23 cellular contexts compared by ENCODE assay signal in the genomic region with DNA sequence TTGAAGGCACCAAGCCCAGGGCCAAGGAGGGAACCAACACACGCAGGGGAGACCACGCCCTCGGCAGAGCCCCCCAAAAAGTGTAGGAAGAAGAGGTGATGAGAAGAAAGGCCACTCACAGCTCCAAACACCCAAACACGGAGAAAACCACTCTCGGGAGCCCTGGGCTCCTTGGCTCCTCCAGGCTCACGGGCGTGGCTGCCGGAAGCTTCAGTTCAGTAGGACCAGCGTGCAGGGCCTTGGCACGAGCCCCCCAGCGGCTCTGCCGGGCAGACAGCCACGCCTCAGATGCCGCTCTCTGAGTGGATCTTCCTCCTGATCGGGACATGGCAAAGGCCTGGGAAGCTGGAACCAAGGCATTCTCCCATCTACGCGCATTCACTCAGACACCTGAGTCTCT.
"Had no signal": no experiment of that assay in that cellular context is flagged by ENCODE, and none has a peak within 500 bp of the region (broad histone marks: within the 10 kb centered on the region; RNA-seq: fewer than 3 reads in every experiment).

No MANE protein-coding gene starts in this region.

- H3K4me2 ChIP-seq: smooth muscle cell had no signal

- H3K27me3 ChIP-seq: dorsolateral prefrontal cortex, pancreas, stomach, thyroid gland, vagina had no signal

- FAIRE-seq: colon, frontal cortex, pancreas had no signal

- ATAC-seq: left ventricle myocardium superior; naive thymus-derived CD4-positive, alpha-beta T cell; pancreas; sciatic nerve; stimulated activated effector memory CD8-positive, alpha-beta T cell treated with anti-CD3 and anti-CD28 coated beads, Interleukin-12 subunit alpha, Interleukin-12 subunit beta, amount 100 ng/mL, for 72 hours had no signal

- H3K4me3 ChIP-seq: dorsolateral prefrontal cortex, pancreas, smooth muscle cell, stomach, thyroid gland, vagina had no signal

- DNase-seq: effector CD4-positive, alpha-beta T cell; hypothalamus; immature natural killer cell; islet precursor cell; kidney glomerular epithelial cell; left ventricle myocardium superior; midbrain; naive thymus-derived CD4-positive, alpha-beta T cell; occipital lobe; stimulated activated CD4-positive, alpha-beta T cell treated with anti-CD3 and anti-CD28 coated beads, Interleukin-2, amount 100 ng/mL, for 24 hours; stimulated activated CD4-positive, alpha-beta T cell treated with anti-CD3 and anti-CD28 coated beads, Interleukin-4, amount 100 ng/mL, for 24 hours; stimulated activated naive CD4-positive, alpha-beta T cell treated with Interleukin-2 at 50 U/mL for 16 hours; stomach; thyroid gland; trophoblast cell had no signal

- H3K27ac ChIP-seq: dorsolateral prefrontal cortex, pancreas, stomach, thyroid gland, vagina had no signal

- H3K36me3 ChIP-seq: thyroid gland, vagina had no signal

- H3K9me3 ChIP-seq: pancreas, stomach, thyroid gland, vagina had no signal

- H3K4me1 ChIP-seq: pancreas, stomach, thyroid gland, vagina had no signal
